1 cellular context compared by ENCODE assay signal in genomic region chr19:50025794-50026549, GRCh38.
A peak's percentile ranks its signal among the peaks of the same experiment; 100 is the strongest.
TF ChIP-seq lines count a peak whose summit lies in the region.

Gene ZNF473, plus strand, starts transcription at chr19:50026005. Its CDS starts 5,078 bp downstream, at chr19:50031083.

TF ChIP-seq in HepG2, 621 proteins besides CTCF, POLR2A, EP300 and RAD21 (continued from another document and continues in another):
- TF ChIP-seq REL (CRISPR knock-in tag; conservative IDR thresholded peaks at IDR 0.05) = peak; percentile 85; the same call in 1 of the 2 replicates
- no peak for TF ChIP-seq RFXANK (CRISPR knock-in tag; IDR thresholded peaks at IDR 0.05)
- TF ChIP-seq SRSF4 (IDR thresholded peaks at IDR 0.05; ENCODE audit: low read depth, low read length, poor library complexity, severe bottlenecking) = no peak
- TF ChIP-seq CEBPB (IDR thresholded peaks at IDR 0.05; ENCODE audit: borderline replicate concordance, low read depth, low read length) = no peak
- no peak for TF ChIP-seq MED8 (CRISPR knock-in tag; IDR thresholded peaks at IDR 0.05; ENCODE audit: insufficient replicate concordance)
- TF ChIP-seq CAMTA2 (CRISPR knock-in tag; IDR thresholded peaks at IDR 0.05; ENCODE audit: borderline replicate concordance) = 0 out of 2 replicates have a peak, but pooled peaks have one; percentile 89
- TF ChIP-seq CHD4 (IDR thresholded peaks at IDR 0.05; ENCODE audit: borderline replicate concordance, low read length) = no peak; the same call in 1 of the 2 replicates
- peak; percentile 95 for TF ChIP-seq ZFYVE20 (CRISPR knock-in tag; IDR thresholded peaks at IDR 0.05; ENCODE audit: borderline replicate concordance, low read depth)
- peak; percentile 73; the same call in 1 of the 2 replicates for TF ChIP-seq MTA1 (CRISPR knock-in tag; IDR thresholded peaks at IDR 0.05; ENCODE audit: borderline replicate concordance)
- TF ChIP-seq ZNF335 (CRISPR knock-in tag; IDR thresholded peaks at IDR 0.05) = peak; percentile 56; the same call in 1 of the 2 replicates
- no peak; the same call in 1 of the 2 replicates for TF ChIP-seq FUBP1 (CRISPR knock-in tag; IDR thresholded peaks at IDR 0.05; ENCODE audit: borderline replicate concordance)
- no peak for TF ChIP-seq HDAC6 (IDR thresholded peaks at IDR 0.05; ENCODE audit: low read depth, low read length)
- peak; percentile 73 for TF ChIP-seq ATF2 (CRISPR knock-in tag; IDR thresholded peaks at IDR 0.05)
- peak; percentile 90; the same call in 1 of the 2 replicates for TF ChIP-seq ZNF737 (CRISPR knock-in tag; IDR thresholded peaks at IDR 0.05; ENCODE audit: borderline replicate concordance)
- no peak for TF ChIP-seq PLSCR1 (CRISPR knock-in tag; IDR thresholded peaks at IDR 0.05; ENCODE audit: borderline replicate concordance)
- TF ChIP-seq FOSL2 (CRISPR knock-in tag; IDR thresholded peaks at IDR 0.05) = peak; percentile 56
- TF ChIP-seq RNF2 (conservative IDR thresholded peaks at IDR 0.05; ENCODE audit: low read depth) = peak; percentile 99
- no peak for TF ChIP-seq ZMYM2 (CRISPR knock-in tag; IDR thresholded peaks at IDR 0.05)
- no peak; the same call in 1 of the 2 replicates for TF ChIP-seq ZNF484 (CRISPR knock-in tag; IDR thresholded peaks at IDR 0.05; ENCODE audit: borderline replicate concordance, low read depth)
- TF ChIP-seq ZKSCAN1 (IDR thresholded peaks at IDR 0.05; ENCODE audit: low read length) = peak; percentile 40; the same call in 1 of the 2 replicates
- peak; percentile 89; the same call in 1 of the 2 replicates for TF ChIP-seq PAX8 (CRISPR knock-in tag; IDR thresholded peaks at IDR 0.05; ENCODE audit: borderline replicate concordance)
- peak; percentile 72; the same call in 1 of the 2 replicates for TF ChIP-seq ZNF598 (CRISPR knock-in tag; IDR thresholded peaks at IDR 0.05; ENCODE audit: borderline replicate concordance)
- TF ChIP-seq AKNA (CRISPR knock-in tag; IDR thresholded peaks at IDR 0.05; ENCODE audit: borderline replicate concordance) = peak; percentile 92; the same call in 1 of the 2 replicates
- TF ChIP-seq CENPX (CRISPR knock-in tag; IDR thresholded peaks at IDR 0.05) = no peak
- peak; percentile 77 for TF ChIP-seq SPEN (CRISPR knock-in tag; IDR thresholded peaks at IDR 0.05; ENCODE audit: low read depth)
- peak; percentile 88 for TF ChIP-seq BCL3 (CRISPR knock-in tag; IDR thresholded peaks at IDR 0.05)
- peak; percentile 97; the same call in 1 of the 2 replicates for TF ChIP-seq E2F2 (CRISPR knock-in tag; IDR thresholded peaks at IDR 0.05; ENCODE audit: borderline replicate concordance)
- TF ChIP-seq ZNF24 (IDR thresholded peaks at IDR 0.05) = no peak
- peak; percentile 95 for TF ChIP-seq RFXAP (CRISPR knock-in tag; IDR thresholded peaks at IDR 0.05; ENCODE audit: borderline replicate concordance)
- no peak for TF ChIP-seq ZBTB49 (CRISPR knock-in tag; IDR thresholded peaks at IDR 0.05; ENCODE audit: borderline replicate concordance)
- peak; percentile 75; the same call in 1 of the 2 replicates for TF ChIP-seq TARDBP (CRISPR knock-in tag; IDR thresholded peaks at IDR 0.05)
- no peak for TF ChIP-seq ZNF260 (CRISPR knock-in tag; IDR thresholded peaks at IDR 0.05; ENCODE audit: borderline replicate concordance, low read depth)
- peak; percentile 99 for TF ChIP-seq ZSCAN31 (CRISPR knock-in tag; IDR thresholded peaks at IDR 0.05; ENCODE audit: low read depth)
- TF ChIP-seq USF2 (IDR thresholded peaks at IDR 0.05; ENCODE audit: low read depth, low read length) = no peak
- TF ChIP-seq USF2 (CRISPR knock-in tag; IDR thresholded peaks at IDR 0.05; ENCODE audit: borderline replicate concordance) = no peak; the same call in 1 of the 2 replicates
- no peak for TF ChIP-seq NFYB (CRISPR knock-in tag; IDR thresholded peaks at IDR 0.05)
- peak; percentile 87; the same call in 1 of the 2 replicates for TF ChIP-seq MAF1 (CRISPR knock-in tag; IDR thresholded peaks at IDR 0.05; ENCODE audit: borderline replicate concordance)
- peak; percentile 97 for TF ChIP-seq TMF1 (CRISPR knock-in tag; IDR thresholded peaks at IDR 0.05; ENCODE audit: low read depth)
- TF ChIP-seq PHF8 (CRISPR knock-in tag; IDR thresholded peaks at IDR 0.05) = peak; percentile 85
- TF ChIP-seq MXI1 (IDR thresholded peaks at IDR 0.05; ENCODE audit: borderline replicate concordance, low read depth, low read length) = peak; percentile 98
- peak; percentile 97 for TF ChIP-seq SRY (CRISPR knock-in tag; IDR thresholded peaks at IDR 0.05)
- peak; percentile 93 for TF ChIP-seq MLXIP (CRISPR knock-in tag; IDR thresholded peaks at IDR 0.05; ENCODE audit: borderline replicate concordance)
